ENCODE assay signal across 9 cellular contexts in the genomic region with DNA sequence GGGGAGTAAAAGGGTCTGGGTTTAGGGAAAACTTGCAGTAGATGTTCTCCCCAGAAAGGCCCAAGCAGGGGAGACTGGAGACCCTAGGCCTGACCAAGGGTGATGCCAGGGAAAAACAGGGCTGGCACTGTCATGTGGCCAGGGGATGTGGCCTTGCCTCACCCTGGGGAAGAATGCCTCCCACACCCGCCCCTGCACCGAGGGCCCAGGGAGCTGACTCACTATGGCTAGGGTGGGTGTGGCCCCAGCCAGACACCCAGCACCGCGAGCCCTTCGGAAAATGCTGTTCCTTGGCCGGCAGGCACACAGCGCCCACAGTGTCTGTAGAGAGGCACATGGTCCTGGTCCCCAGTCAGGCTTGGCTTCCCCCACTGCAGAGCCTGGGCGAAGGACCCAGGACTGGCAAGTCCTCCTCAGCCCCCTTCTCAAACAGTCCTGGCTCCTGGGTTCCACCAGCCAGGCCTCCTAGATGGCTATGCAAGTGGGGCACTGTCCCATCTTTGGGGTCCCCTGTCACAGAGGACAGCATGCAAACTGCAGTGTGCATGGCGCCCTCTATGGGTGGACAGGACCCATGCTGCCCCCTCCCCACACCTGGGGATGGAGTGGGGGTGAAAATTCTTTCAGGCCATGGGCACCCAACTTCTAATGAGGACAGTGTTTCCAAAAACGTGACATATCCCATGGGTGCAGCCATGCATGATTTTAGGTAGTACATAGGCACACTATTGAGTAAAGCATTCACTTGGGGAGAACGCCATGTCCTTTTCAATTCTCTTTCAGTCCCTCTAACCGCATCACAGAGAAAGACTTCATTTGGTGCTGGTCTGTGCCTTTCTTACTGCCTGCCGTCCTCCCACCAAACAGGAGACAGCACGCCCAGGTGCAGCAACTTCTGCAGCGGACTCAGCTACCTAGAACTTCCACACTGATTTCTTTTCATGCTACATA. TPM values are rescaled to one million over a fixed set of nuclear protein-coding genes. Genes with fewer than 3 reads are reported as not detected.
DNase-seq lines count a peak whose midpoint lies in the region; TF ChIP-seq lines count a peak whose summit lies in the region.
"Had no signal": no experiment of that assay in that cellular context is flagged by ENCODE, and none has a peak within 500 bp of the region (broad histone marks: within the 10 kb centered on the region; RNA-seq: fewer than 3 reads in every experiment).

No MANE protein-coding gene starts in this region.

- no peaks in the 10 kb centered on the region for H3K27me3 ChIP-seq in MM.1S (replicated peaks; ENCODE audit: insufficient read depth, low read length)

- peaks cover 15% of the 10 kb centered on the region for H3K4me1 Mint-ChIP-seq in MCF 10A (ENCODE audit: insufficient read depth, unreplicated experiment)

- no TSS peak for BruUV-seq in MCF 10A (replicated peaks; lab: Mats Ljungman, UMichigan)

- H3K9me3 Mint-ChIP-seq in MCF 10A (ENCODE audit: unreplicated experiment): no peaks in the 10 kb centered on the region
- H3K9me3 Mint-ChIP-seq: CD4-positive, CD25-positive, alpha-beta regulatory T cell had no signal

- intact Hi-C loops in MCF 10A (cut with micrococcal nuclease): loop anchor here (5.0 kb wide), 1 partner anchor 69 kb away; no protein-coding TSS in a partner anchor

- H3K9ac ChIP-seq in MM.1S (ENCODE audit: low read length): no peak overlapping the region

- no peaks in the 10 kb centered on the region for H3K79me2 ChIP-seq in MM.1S (ENCODE audit: low read length)

- H3K4me3 ChIP-seq in MM.1S (ENCODE audit: low read length): no peak overlapping the region

- no peak overlapping the region for H2AFZ ChIP-seq in MM.1S (ENCODE audit: low read length)

- CTCF ChIA-PET in MCF 10A (lab: Yijun Ruan, JAX): interaction anchor here (0.6 kb wide), 1 partner anchor 173 kb away, joined by 3 read pairs; no protein-coding TSS in a partner anchor

- H3K36me3 ChIP-seq in MM.1S (replicated peaks; ENCODE audit: insufficient read depth, low read length): no peaks in the 10 kb centered on the region

- H3K9me3 ChIP-seq in MM.1S (replicated peaks; ENCODE audit: insufficient read depth, low read length): no peaks in the 10 kb centered on the region

- POLR2A ChIA-PET in MCF 10A (lab: Yijun Ruan, JAX): interaction anchor here (0.6 kb wide), 1 partner anchor 14 kb away, joined by 3 read pairs; no protein-coding TSS in a partner anchor

- H3K4me1 ChIP-seq in MM.1S (ENCODE audit: low read length): no peaks in the 10 kb centered on the region

- H3K27me3 Mint-ChIP-seq in MCF 10A (ENCODE audit: insufficient read depth, unreplicated experiment): no peaks in the 10 kb centered on the region
- H3K27me3 Mint-ChIP-seq: CD4-positive, CD25-positive, alpha-beta regulatory T cell had no signal

- DNase-seq in NCI-H82 (lab: John Stamatoyannopoulos, UW) (peak; percentile 49), NCI-H82 treated with DMSO at 0.1 percent for 48 hours (lab: John Stamatoyannopoulos, UW; ENCODE audit: unreplicated experiment) (no peak), MM.1S (no peak), MCF 10A (ENCODE audit: unreplicated experiment) (peak; percentile 89), myocyte (ENCODE audit: low read depth) (peak; percentile 97), retina (no peak), globus pallidus (ENCODE audit: low spot score) (no peak), NCI-H1092 treated with DMSO at 0.1 percent for 48 hours (lab: John Stamatoyannopoulos, UW) (no peak)
- DNase-seq: CD4-positive, CD25-positive, alpha-beta regulatory T cell had no signal

- no peak overlapping the region for H3K4me3 Mint-ChIP-seq in MCF 10A (ENCODE audit: unreplicated experiment)
- H3K4me3 Mint-ChIP-seq: CD4-positive, CD25-positive, alpha-beta regulatory T cell had no signal

- no peak overlapping the region for H3K27ac ChIP-seq in MM.1S (ENCODE audit: low read length)

- TF ChIP-seq CTCF in MM.1S (IDR thresholded peaks at IDR 0.05; ENCODE audit: low read length) (peak; percentile 41), MCF 10A (IDR thresholded peaks at IDR 0.05; ENCODE audit: unreplicated experiment) (peak; percentile 19)

- no peaks in the 10 kb centered on the region for H3F3A ChIP-seq in MM.1S (ENCODE audit: insufficient read depth, low read length)

- peak overlapping the region; percentile 59 for H3K27ac Mint-ChIP-seq in MCF 10A (ENCODE audit: low read depth, unreplicated experiment)
- H3K27ac Mint-ChIP-seq: CD4-positive, CD25-positive, alpha-beta regulatory T cell had no signal

- H4K20me1 ChIP-seq in MM.1S (ENCODE audit: insufficient read depth, low read length): no peaks in the 10 kb centered on the region

- H3K36me3 Mint-ChIP-seq in MCF 10A (ENCODE audit: insufficient read depth, unreplicated experiment): no peaks in the 10 kb centered on the region

- H3K9me2 ChIP-seq in MM.1S (replicated peaks; ENCODE audit: insufficient read depth, low read length): no peaks in the 10 kb centered on the region

- H3K4me2 ChIP-seq in MM.1S (ENCODE audit: low read depth, low read length): no peak overlapping the region

RNA-seq across cellular contexts. Expression of a gene that starts 15.2 kb away (rescaled TPM):
- 0.49 and 0.83 TPM in 2 replicates for total RNA-seq in MCF 10A (2022)
- 0.48 and 0.99 TPM in 2 replicates for total RNA-seq in myocyte
- polyA plus RNA-seq in myocyte (2012): 2.4 TPM

Comparison
In these comparisons a context has a peak if more than half of its experiments do, and no peak if none do; other contexts are left out.
1. DNase-seq: peak in NCI-H82 (single experiment), MCF 10A (single experiment) and myocyte (single experiment); none in NCI-H82 treated with DMSO at 0.1 percent for 48 hours (single experiment), MM.1S (single experiment), retina (single experiment), globus pallidus (single experiment) and NCI-H1092 treated with DMSO at 0.1 percent for 48 hours (single experiment).